Comparison of ENCODE assay signal across 1 cellular context in the genomic region with DNA sequence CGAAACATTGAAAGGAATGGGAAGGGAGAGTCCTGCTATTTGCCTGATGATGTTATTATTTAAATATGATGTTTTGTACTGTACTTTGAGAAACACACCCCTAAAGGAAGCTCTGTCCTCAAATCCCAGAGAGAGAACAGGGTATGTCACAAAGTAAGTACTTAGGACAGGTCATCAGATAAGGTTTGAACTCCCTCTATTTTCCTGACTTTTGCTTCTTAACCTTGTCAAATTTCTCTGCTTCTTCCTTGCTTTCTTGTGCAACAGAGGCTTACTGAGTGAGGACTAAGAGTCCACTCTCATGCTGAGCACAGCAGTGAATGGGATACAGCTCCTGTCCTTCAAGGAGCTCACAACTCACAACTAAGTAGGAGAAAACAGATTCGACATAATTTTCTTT.
TF ChIP-seq lines count a peak whose summit lies in the region.

No MANE protein-coding gene starts in this region.

TF ChIP-seq in neural cell, 6 proteins besides CTCF, POLR2A, EP300 and RAD21 (continued from another document):
- no peak for TF ChIP-seq POLR2AphosphoS5 (IDR thresholded peaks at IDR 0.05)
